Comparison of ENCODE assay signal across 8 cellular contexts in the genomic region with DNA sequence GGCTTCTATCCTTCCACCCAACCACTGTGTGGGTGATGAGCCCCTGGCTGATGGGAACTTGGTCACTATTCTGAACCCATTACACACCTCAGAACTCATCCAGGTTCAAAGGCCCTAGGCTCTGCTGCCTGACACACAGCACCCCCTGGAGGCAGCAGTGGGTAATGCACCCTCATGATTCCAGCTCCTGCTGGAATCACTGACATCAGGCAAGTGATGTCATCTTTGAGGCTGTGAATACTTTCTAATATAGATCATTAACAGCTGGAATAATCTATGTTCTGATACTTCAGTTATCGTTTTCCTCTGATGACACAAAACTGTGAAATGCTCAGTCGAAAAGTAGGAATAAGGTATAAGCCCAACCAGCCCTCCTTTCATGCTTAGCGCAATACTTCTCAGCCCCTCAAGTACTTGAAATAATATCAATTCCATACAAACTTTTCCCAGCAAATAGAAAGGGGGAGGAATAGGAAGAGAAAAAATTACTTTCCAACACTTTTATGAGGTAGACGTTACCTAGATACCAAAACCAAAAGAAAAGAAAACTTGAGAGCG.
A peak's percentile ranks its signal among the peaks of the same experiment; 100 is the strongest.
DNase-seq lines count a peak whose midpoint lies in the region; ATAC-seq and TF ChIP-seq lines count a peak whose summit lies in the region.

No MANE protein-coding gene starts in this region.

- ATAC-seq in HG03342 (IDR thresholded peaks at IDR 0.05; ENCODE audit: unreplicated experiment) (peak; percentile 68), HG02981 (IDR thresholded peaks at IDR 0.05; ENCODE audit: unreplicated experiment) (no peak), HG02840 (IDR thresholded peaks at IDR 0.05; ENCODE audit: low FRiP score, unreplicated experiment) (no peak)

- H3K4me3 ChIP-seq in DOHH2 (ENCODE audit: low read length) (no peak overlapping the region), astrocyte of the cerebellum (ENCODE audit: low read depth, low read length) (no peak overlapping the region), iPS DF 6.9 (ENCODE audit: low read length) (no peak overlapping the region)

- no CpG with 5 or more reads among the region's 5 CpGs for WGBS in iPS DF 6.9 (ENCODE audit: insufficient coverage, insufficient read length)

- H3K9me3 ChIP-seq in DOHH2 (ENCODE audit: control insufficient read depth, insufficient read depth, low read length) (no peaks in the 10 kb centered on the region), iPS DF 6.9 (ENCODE audit: control insufficient read depth, insufficient read depth, low read length) (no peaks in the 10 kb centered on the region)

- H3K27ac ChIP-seq in DOHH2 (ENCODE audit: low read depth, low read length) (no peak overlapping the region), iPS DF 6.9 (ENCODE audit: low read length) (no peak overlapping the region)

- H3K9me2 ChIP-seq in DOHH2 (replicated peaks; ENCODE audit: control insufficient read depth, low read length), result no peaks in the 10 kb centered on the region

- no peaks in the 10 kb centered on the region for H3F3A ChIP-seq in DOHH2 (ENCODE audit: control insufficient read depth, insufficient read depth)

- H3K27me3 ChIP-seq in DOHH2 (ENCODE audit: control insufficient read depth, low read length) (no peaks in the 10 kb centered on the region), iPS DF 6.9 (ENCODE audit: control insufficient read depth, insufficient read depth, low read length) (no peaks in the 10 kb centered on the region)

- H3K36me3 ChIP-seq in DOHH2 (ENCODE audit: control insufficient read depth, low read length) (no peaks in the 10 kb centered on the region), iPS DF 6.9 (ENCODE audit: control insufficient read depth, insufficient read depth, low read length) (no peaks in the 10 kb centered on the region)

- in situ Hi-C loops in astrocyte of the cerebellum (cut with HindIII; ENCODE audit: low sequenced_read_pairs), result no loop called here

- DNase-seq in T-helper 1 cell (peak; percentile 28 to 68 (median 43)), astrocyte of the cerebellum (ENCODE audit: low read depth) (peak; percentile 22), iPS DF 6.9 (ENCODE audit: low read depth, low spot score) (peak; percentile 61)
- DNase-seq in stimulated activated CD4-positive, alpha-beta T cell treated with anti-CD3 and anti-CD28 coated beads, Interleukin-15, amount 100 ng/mL, for 1 hour (ENCODE audit: low read depth in 1 of 2, low spot score in 1 of 2), result peak; percentile 47 to 62

- no peak overlapping the region for H3K4me2 ChIP-seq in DOHH2 (ENCODE audit: low read length)

- no peaks in the 10 kb centered on the region for H3K79me2 ChIP-seq in DOHH2 (ENCODE audit: control insufficient read depth, low read length)

- no peaks in the 10 kb centered on the region for H4K20me1 ChIP-seq in DOHH2 (ENCODE audit: control insufficient read depth, insufficient read depth, low read depth, low read length)

- TF ChIP-seq CTCF in DOHH2 (IDR thresholded peaks at IDR 0.05; ENCODE audit: low read depth, low read length, poor library complexity, severe bottlenecking) (peak; percentile 99), astrocyte of the cerebellum (IDR thresholded peaks at IDR 0.05; ENCODE audit: low read depth, low read length, missing control alignments) (peak; percentile 95)

- H3K4me1 ChIP-seq in DOHH2 (ENCODE audit: control insufficient read depth, low read length), result no peaks in the 10 kb centered on the region
- H3K4me1 ChIP-seq in iPS DF 6.9 (ENCODE audit: control insufficient read depth, insufficient read depth, low read length), result no peaks in the 10 kb centered on the region
